3 cellular contexts compared by ENCODE assay signal in the genomic region with DNA sequence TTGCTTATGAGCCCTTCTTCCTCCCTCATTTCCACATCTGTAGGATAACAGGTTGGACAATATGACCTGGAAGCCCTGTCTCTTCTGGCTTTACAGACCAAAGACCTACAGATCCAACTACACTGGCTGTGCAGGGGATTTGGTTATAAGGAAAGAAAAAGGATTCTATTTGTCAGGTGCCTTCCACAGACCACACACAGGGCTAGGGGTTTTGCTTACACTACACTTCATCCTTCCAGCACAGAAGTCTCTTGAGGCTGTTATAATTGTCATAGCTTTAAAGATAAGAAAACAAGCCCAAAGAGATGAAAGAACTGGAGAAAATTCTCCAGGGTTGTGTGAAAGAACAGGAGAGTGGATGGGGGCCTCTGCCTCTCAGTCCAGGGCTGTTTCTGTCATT.
"Had no signal": no experiment of that assay in that cellular context is flagged by ENCODE, and none has a peak within 500 bp of the region (broad histone marks: within the 10 kb centered on the region; RNA-seq: fewer than 3 reads in every experiment).

No MANE protein-coding gene starts in this region.

- ATAC-seq: GM12878 had no signal

- H3K4me3 ChIP-seq: GM12878 had no signal

- DNase-seq: GDM1, GF-D8 had no signal
